Comparison of ENCODE assay signal across 29 cellular contexts in the genomic region with DNA sequence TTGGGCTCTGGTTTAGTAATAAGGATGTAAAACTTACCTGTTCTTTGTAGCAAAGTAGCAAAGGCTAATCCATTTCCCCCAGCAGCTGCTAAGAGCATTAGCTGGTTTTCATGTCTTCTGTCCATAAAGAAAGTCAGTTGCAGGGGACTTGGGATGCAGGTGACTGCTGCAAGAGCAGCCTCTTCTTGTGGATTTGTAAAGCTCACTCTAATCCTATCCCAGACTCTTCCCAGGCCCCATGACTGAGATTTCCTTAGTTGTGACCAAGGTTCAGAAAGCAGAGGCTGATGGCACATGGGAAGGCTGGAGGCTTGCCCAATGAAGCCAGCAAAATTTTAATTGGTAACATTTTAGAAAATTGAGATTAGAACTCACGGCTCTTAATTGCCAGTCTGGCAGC.
"Had no signal": no experiment of that assay in that cellular context is flagged by ENCODE, and none has a peak within 500 bp of the region (broad histone marks: within the 10 kb centered on the region; RNA-seq: fewer than 3 reads in every experiment).

No MANE protein-coding gene starts in this region.

- H3K4me1 Mint-ChIP-seq: activated B cell treated with CpG ODN at 0.5 μM for 24 hours; activated naive CD4-positive, alpha-beta T cell treated with anti-CD3 and anti-CD28 coated beads, Interleukin-2, amount 10 ng/mL, durations not matched to agents 7 days and 5 days; activated naive CD8-positive, alpha-beta T cell treated with anti-CD3 and anti-CD28 coated beads for 36 hours had no signal

- H3K4me2 ChIP-seq: SK-N-SH had no signal

- H3K4me3 ChIP-seq: SJCRH30 had no signal

- H3K36me3 ChIP-seq: SJCRH30 had no signal

- DNase-seq: activated B cell treated with CpG ODN at 0.5 μM for 24 hours; activated CD4-positive, alpha-beta memory T cell treated with anti-CD3 and anti-CD28 coated beads for 36 hours; activated CD4-positive, alpha-beta T cell treated with anti-CD3 and anti-CD28 coated beads for 1 hour; activated CD4-positive, alpha-beta T cell treated with anti-CD3 and anti-CD28 coated beads, Interleukin-2, amount 10 ng/mL, durations not matched to agents 24 days and 14 days; activated CD8-positive, alpha-beta memory T cell treated with anti-CD3 and anti-CD28 coated beads for 24 hours; activated gamma-delta T cell; activated naive CD4-positive, alpha-beta T cell treated with anti-CD3 and anti-CD28 coated beads, Interleukin-2, amount 10 ng/mL, durations not matched to agents 7 days and 5 days; activated naive CD8-positive, alpha-beta T cell treated with anti-CD3 and anti-CD28 coated beads for 36 hours; activated T-cell treated with anti-CD3 and anti-CD28 coated beads, Interleukin-2, amount 50 U/mL, for 4 hours; anterior cingulate cortex; central memory CD4-positive, alpha-beta T cell; KG1; NCI-H1048; NCI-H146; NCI-H187 treated with DMSO at 0.1 percent for 48 hours; NCI-H2081 treated with DMSO at 0.1 percent for 48 hours; NCI-H446 treated with DMSO at 0.1 percent for 48 hours; NCI-H524 treated with DMSO at 0.1 percent for 48 hours; NCI-H774; NK-92 treated with Interleukin-12 subunit alpha and Interleukin-12 subunit beta, amount 100 ng/mL, for 24 hours; OCI-M1; Right ventricle myocardium superior; SJCRH30; SK-N-SH; T-helper 1 cell had no signal

- H3K27ac ChIP-seq: RWPE1, SJCRH30 had no signal

- H3K27me3 Mint-ChIP-seq: activated B cell treated with CpG ODN at 0.5 μM for 24 hours; activated CD4-positive, alpha-beta memory T cell treated with anti-CD3 and anti-CD28 coated beads for 36 hours; activated CD4-positive, alpha-beta T cell treated with anti-CD3 and anti-CD28 coated beads, Interleukin-2, amount 10 ng/mL, durations not matched to agents 24 days and 14 days; activated naive CD4-positive, alpha-beta T cell treated with anti-CD3 and anti-CD28 coated beads, Interleukin-2, amount 10 ng/mL, durations not matched to agents 7 days and 5 days; activated naive CD8-positive, alpha-beta T cell treated with anti-CD3 and anti-CD28 coated beads for 36 hours; activated T-helper 17 cell treated with anti-CD3 and anti-CD28 coated beads, Interleukin-2, amount 50 U/mL, for 72 hours; IgD-negative memory B cell had no signal

- ATAC-seq: activated T-cell treated with anti-CD3 and anti-CD28 coated beads, Interleukin-2, amount 50 U/mL, for 4 hours; activated T-helper 17 cell treated with anti-CD3 and anti-CD28 coated beads, Interleukin-2, amount 50 U/mL, for 72 hours; Panc1 had no signal

- H3K9me2 ChIP-seq: SK-N-SH had no signal

- H3K27me3 ChIP-seq: SJCRH30 had no signal

- H3K4me1 ChIP-seq: SJCRH30 had no signal

- H3K27ac Mint-ChIP-seq: activated B cell treated with CpG ODN at 0.5 μM for 24 hours; activated CD4-positive, alpha-beta memory T cell treated with anti-CD3 and anti-CD28 coated beads for 36 hours; activated CD4-positive, alpha-beta T cell treated with anti-CD3 and anti-CD28 coated beads, Interleukin-2, amount 10 ng/mL, durations not matched to agents 24 days and 14 days; activated naive CD4-positive, alpha-beta T cell treated with anti-CD3 and anti-CD28 coated beads, Interleukin-2, amount 10 ng/mL, durations not matched to agents 7 days and 5 days; activated naive CD8-positive, alpha-beta T cell treated with anti-CD3 and anti-CD28 coated beads for 36 hours; activated T-helper 17 cell treated with anti-CD3 and anti-CD28 coated beads, Interleukin-2, amount 50 U/mL, for 72 hours had no signal

- H3K9me3 Mint-ChIP-seq: activated B cell treated with CpG ODN at 0.5 μM for 24 hours; activated CD4-positive, alpha-beta memory T cell treated with anti-CD3 and anti-CD28 coated beads for 36 hours; activated CD4-positive, alpha-beta T cell treated with anti-CD3 and anti-CD28 coated beads, Interleukin-2, amount 10 ng/mL, durations not matched to agents 24 days and 14 days; activated naive CD4-positive, alpha-beta T cell treated with anti-CD3 and anti-CD28 coated beads, Interleukin-2, amount 10 ng/mL, durations not matched to agents 7 days and 5 days; activated naive CD8-positive, alpha-beta T cell treated with anti-CD3 and anti-CD28 coated beads for 36 hours; activated T-cell treated with anti-CD3 and anti-CD28 coated beads, Interleukin-2, amount 50 U/mL, for 4 hours; activated T-helper 17 cell treated with anti-CD3 and anti-CD28 coated beads, Interleukin-2, amount 50 U/mL, for 72 hours; IgD-negative memory B cell had no signal

- H3K4me3 Mint-ChIP-seq: activated B cell treated with CpG ODN at 0.5 μM for 24 hours; activated CD4-positive, alpha-beta memory T cell treated with anti-CD3 and anti-CD28 coated beads for 36 hours; activated CD4-positive, alpha-beta T cell treated with anti-CD3 and anti-CD28 coated beads, Interleukin-2, amount 10 ng/mL, durations not matched to agents 24 days and 14 days; activated naive CD4-positive, alpha-beta T cell treated with anti-CD3 and anti-CD28 coated beads, Interleukin-2, amount 10 ng/mL, durations not matched to agents 7 days and 5 days; activated naive CD8-positive, alpha-beta T cell treated with anti-CD3 and anti-CD28 coated beads for 36 hours; activated T-cell treated with anti-CD3 and anti-CD28 coated beads, Interleukin-2, amount 50 U/mL, for 4 hours; activated T-helper 17 cell treated with anti-CD3 and anti-CD28 coated beads, Interleukin-2, amount 50 U/mL, for 72 hours; IgD-negative memory B cell had no signal
